8 cellular contexts compared by ENCODE assay signal in genomic region chr21:42002421-42002958, GRCh38. TPM values are rescaled to one million over a fixed set of nuclear protein-coding genes. Genes with fewer than 3 reads are reported as not detected.
DNase-seq lines count a peak whose midpoint lies in the region; ATAC-seq and TF ChIP-seq lines count a peak whose summit lies in the region.

No MANE protein-coding gene starts in this region.

- no peak for TF ChIP-seq CTCF in testis (IDR thresholded peaks at IDR 0.05)

- WGBS in testis, 2 donors = 90 to 94% methylated on average over 14 of the region's 14 CpGs

- H3K36me3 ChIP-seq in testis (ENCODE audit: low read depth, missing control alignments) = no peaks in the 10 kb centered on the region

- CTCF ChIA-PET in activated CD8-positive, alpha-beta memory T cell treated with anti-CD3 and anti-CD28 coated beads, Interleukin-2, amount 10 ng/mL, durations not matched to agents 7 days and 5 days (lab: Charles Lee) = interaction anchor here (1.0 to 1.4 kb wide), 3 partner anchors 9 to 123 kb away, joined by 3 to 5 read pairs (median 5); no protein-coding TSS in a partner anchor

- ATAC-seq in GM19025 (IDR thresholded peaks at IDR 0.05; ENCODE audit: low read depth, unreplicated experiment) (peak; percentile 77), HG03175 (IDR thresholded peaks at IDR 0.05; ENCODE audit: unreplicated experiment) (peak; percentile 85), HG03457 (IDR thresholded peaks at IDR 0.05; ENCODE audit: unreplicated experiment) (no peak)
- peak; percentile 90 for ATAC-seq in activated CD8-positive, alpha-beta memory T cell treated with anti-CD3 and anti-CD28 coated beads, Interleukin-2, amount 10 ng/mL, durations not matched to agents 7 days and 5 days

- H3K4me1 Mint-ChIP-seq in activated CD8-positive, alpha-beta memory T cell treated with anti-CD3 and anti-CD28 coated beads, Interleukin-2, amount 10 ng/mL, durations not matched to agents 7 days and 5 days = peaks cover 22% of the 10 kb centered on the region

- H3K27me3 Mint-ChIP-seq in activated CD8-positive, alpha-beta memory T cell treated with anti-CD3 and anti-CD28 coated beads, Interleukin-2, amount 10 ng/mL, durations not matched to agents 7 days and 5 days = no peaks in the 10 kb centered on the region

- peak overlapping the region; percentile 71 for H3K27ac Mint-ChIP-seq in activated CD8-positive, alpha-beta memory T cell treated with anti-CD3 and anti-CD28 coated beads, Interleukin-2, amount 10 ng/mL, durations not matched to agents 7 days and 5 days

- H3K4me1 ChIP-seq in testis = no peaks in the 10 kb centered on the region

- no peak overlapping the region for H3K4me3 ChIP-seq in testis

- peak; percentile 85 for DNase-seq in activated CD8-positive, alpha-beta memory T cell treated with anti-CD3 and anti-CD28 coated beads, Interleukin-2, amount 10 ng/mL, durations not matched to agents 7 days and 5 days
- DNase-seq in germinal center (ENCODE audit: low spot score) (peak; percentile 31), testis (no peak), DMS153 (lab: John Stamatoyannopoulos, UW) (no peak), SHP77 (lab: John Stamatoyannopoulos, UW) (no peak)

- peak overlapping the region; percentile 23 for H3K4me3 Mint-ChIP-seq in activated CD8-positive, alpha-beta memory T cell treated with anti-CD3 and anti-CD28 coated beads, Interleukin-2, amount 10 ng/mL, durations not matched to agents 7 days and 5 days

- no peak overlapping the region for H3K27ac ChIP-seq in testis

- H3K27me3 ChIP-seq in testis = no peaks in the 10 kb centered on the region

- H3K36me3 Mint-ChIP-seq in activated CD8-positive, alpha-beta memory T cell treated with anti-CD3 and anti-CD28 coated beads, Interleukin-2, amount 10 ng/mL, durations not matched to agents 7 days and 5 days = peaks cover 44% of the 10 kb centered on the region

- TF ChIP-seq POLR2A in testis (IDR thresholded peaks at IDR 0.05) = no peak

- intact Hi-C loops in testis (cut with DNase I; ENCODE audit: low total_unique reads) = no loop called here

- H3K9me3 ChIP-seq in testis = no peaks in the 10 kb centered on the region

- H3K9me3 Mint-ChIP-seq in activated CD8-positive, alpha-beta memory T cell treated with anti-CD3 and anti-CD28 coated beads, Interleukin-2, amount 10 ng/mL, durations not matched to agents 7 days and 5 days (ENCODE audit: low read depth) = no peaks in the 10 kb centered on the region

RNA-seq across cellular contexts. Expression of gene ZBTB21, which starts 7.7 kb away (rescaled TPM):
- 10 to 100 TPM; 14.2 to 16.3 TPM for total RNA-seq in activated CD8-positive, alpha-beta memory T cell treated with anti-CD3 and anti-CD28 coated beads, Interleukin-2, amount 10 ng/mL, durations not matched to agents 7 days and 5 days
- total RNA-seq in testis = 10 to 100 TPM; 26.3 to 30.9 TPM
- polyA plus RNA-seq in testis (ENCODE audit: insufficient read depth, low read depth, low replicate concordance) = 18.1 TPM

RNA-seq across cellular contexts. Expression of gene C2CD2, which starts 48.7 kb away (rescaled TPM):
- 10 to 100 TPM in 1 of 2 experiments, 1 to 10 TPM in 1; 6.4 to 10.7 TPM for total RNA-seq in activated CD8-positive, alpha-beta memory T cell treated with anti-CD3 and anti-CD28 coated beads, Interleukin-2, amount 10 ng/mL, durations not matched to agents 7 days and 5 days
- total RNA-seq in testis = 10 to 100 TPM; 13.2 to 17.4 TPM
- 8.6 TPM for polyA plus RNA-seq in testis (ENCODE audit: insufficient read depth, low read depth, low replicate concordance)

Comparison
In these comparisons a context has a peak if more than half of its experiments do, and no peak if none do; other contexts are left out.
1. DNase-seq: peak in activated CD8-positive, alpha-beta memory T cell treated with anti-CD3 and anti-CD28 coated beads, Interleukin-2, amount 10 ng/mL, durations not matched to agents 7 days and 5 days (single experiment) and germinal center (single experiment); none in testis (single experiment), DMS153 (single experiment) and SHP77 (0 of 2).